11 cellular contexts compared by ENCODE assay signal in genomic region chr3:115100806-115101205, GRCh38. TPM values are rescaled to one million over a fixed set of nuclear protein-coding genes. Genes with fewer than 3 reads are reported as not detected.
DNase-seq lines count a peak whose midpoint lies in the region; ATAC-seq and TF ChIP-seq lines count a peak whose summit lies in the region.
"Had no signal": no experiment of that assay in that cellular context is flagged by ENCODE, and none has a peak within 500 bp of the region (broad histone marks: within the 10 kb centered on the region; RNA-seq: fewer than 3 reads in every experiment).

No MANE protein-coding gene starts in this region.

- H3K9me3 ChIP-seq in OCI-LY7 (ENCODE audit: low read length): no peaks in the 10 kb centered on the region
- no peaks in the 10 kb centered on the region for H3K9me3 ChIP-seq in stomach smooth muscle (ENCODE audit: control insufficient read depth in 2 of 2, low read length in 2 of 2)
- no peaks in the 10 kb centered on the region for H3K9me3 ChIP-seq in esophagus squamous epithelium

- H3K4me2 ChIP-seq in OCI-LY7 (ENCODE audit: low read length): peak overlapping the region; percentile 58

- WGBS in esophagus squamous epithelium, 2 donors: 68 to 78% methylated on average over 2 of the region's 2 CpGs

- no peaks in the 10 kb centered on the region for H3K27me3 ChIP-seq in stomach smooth muscle (ENCODE audit: control insufficient read depth in 1 of 2, insufficient read depth in 2 of 2, low read length in 2 of 2)
- no peaks in the 10 kb centered on the region for H3K27me3 ChIP-seq in esophagus squamous epithelium

- CTCF ChIA-PET in OCI-LY7 (lab: Charles Lee; ENCODE audit: unreplicated experiment): no interaction called here

- peak overlapping the region in 1 of 2 donors; percentile 67 for H3K9ac ChIP-seq in stomach smooth muscle (ENCODE audit: low read length in 2 of 2)

- H3K9me3 Mint-ChIP-seq in T-helper 2 cell treated with Interferon-gamma antibody and Interleukin-4, amounts not matched to agents 5 μg/mL and 100 μg/mL, for 36 hours: peaks cover 3% of the 10 kb centered on the region

- H3K4me3 ChIP-seq in OCI-LY7 (ENCODE audit: low read depth, low read length, poor library complexity, severe bottlenecking): peak overlapping the region; percentile 54
- peak overlapping the region; percentile 70 to 73 for H3K4me3 ChIP-seq in stomach smooth muscle (ENCODE audit: low read length in 2 of 2)
- peak overlapping the region in 2 of 4 donors; percentile 29 to 54 for H3K4me3 ChIP-seq in esophagus squamous epithelium
- H3K4me3 ChIP-seq: GM23338 had no signal

- TF ChIP-seq CTCF in OCI-LY7 (conservative IDR thresholded peaks at IDR 0.05; ENCODE audit: low read length) (no peak), esophagus squamous epithelium (IDR thresholded peaks at IDR 0.05) (no peak), GM13976 (IDR thresholded peaks at IDR 0.05; ENCODE audit: borderline replicate concordance, control extremely low read depth, extremely low read depth, insufficient read depth, missing control alignments) (no peak)

- no peaks in the 10 kb centered on the region for H3K27me3 Mint-ChIP-seq in T-helper 2 cell treated with Interferon-gamma antibody and Interleukin-4, amounts not matched to agents 5 μg/mL and 100 μg/mL, for 36 hours (ENCODE audit: low read depth)

- H3K4me1 ChIP-seq in OCI-LY7 (ENCODE audit: insufficient read depth, low read length, poor library complexity, severe bottlenecking): peaks cover 6% of the 10 kb centered on the region
- H3K4me1 ChIP-seq in stomach smooth muscle (ENCODE audit: control insufficient read depth, insufficient read depth, low read length): peaks cover 2% of the 10 kb centered on the region
- peaks cover 0 to 37% (median 13%) of the 10 kb centered on the region in 3 donors for H3K4me1 ChIP-seq in esophagus squamous epithelium

- H3K36me3 Mint-ChIP-seq in T-helper 2 cell treated with Interferon-gamma antibody and Interleukin-4, amounts not matched to agents 5 μg/mL and 100 μg/mL, for 36 hours (ENCODE audit: low read depth): peaks cover 3% of the 10 kb centered on the region

- peak overlapping the region; percentile 76; the same call in 1 of the 2 replicates for H2AFZ ChIP-seq in OCI-LY7 (ENCODE audit: low read length)

- H3K27ac ChIP-seq in OCI-LY7 (ENCODE audit: low read depth, low read length, poor library complexity, severe bottlenecking): no peak overlapping the region
- H3K27ac ChIP-seq in stomach smooth muscle (ENCODE audit: low read length): no peak overlapping the region
- H3K27ac ChIP-seq in esophagus squamous epithelium: peak overlapping the region in 1 of 4 donors; percentile 69
- H3K27ac ChIP-seq: C4-2B had no signal

- no TSS peak for BruUV-seq in OCI-LY7 (replicated peaks; lab: Mats Ljungman, UMichigan)

- H3K9me2 ChIP-seq in OCI-LY7 (ENCODE audit: insufficient read depth, low read length): no peaks in the 10 kb centered on the region

- no peaks in the 10 kb centered on the region for H3K36me3 ChIP-seq in OCI-LY7 (ENCODE audit: insufficient read depth, low read length)
- H3K36me3 ChIP-seq in stomach smooth muscle (ENCODE audit: control insufficient read depth in 2 of 2, insufficient read depth in 2 of 2, low read length in 2 of 2): peaks cover 0 to 2% of the 10 kb centered on the region in 2 donors
- peaks cover 0 to 12% (median 0%) of the 10 kb centered on the region in 3 donors for H3K36me3 ChIP-seq in esophagus squamous epithelium

- DNase-seq in T-helper 2 cell treated with Interferon-gamma antibody and Interleukin-4, amounts not matched to agents 5 μg/mL and 100 μg/mL, for 36 hours (ENCODE audit: low spot score): no peak
- no peak for DNase-seq in T-helper 2 cell
- no peak for DNase-seq in OCI-LY7 (ENCODE audit: low spot score)
- no peak for DNase-seq in left ventricle myocardium superior
- DNase-seq in esophagus squamous epithelium (lab: John Stamatoyannopoulos, UW): no peak
- DNase-seq in Ammon's horn (ENCODE audit: low spot score): no peak
- no peak for DNase-seq in GM13976 (ENCODE audit: low spot score)
- DNase-seq: NCI-H2171 had no signal

- no peak for TF ChIP-seq POLR2A in esophagus squamous epithelium (IDR thresholded peaks at IDR 0.05)

- intact Hi-C loops in OCI-LY7 (cut with micrococcal nuclease; ENCODE audit: unreplicated experiment): loop anchor here (1.0 kb wide), 1 partner anchor 46 kb away; the partner anchor contains the start of gene ZBTB20
- intact Hi-C loops in left ventricle myocardium superior (cut with micrococcal nuclease): no loop called here
- intact Hi-C loops in esophagus squamous epithelium (cut with DNase I): no loop called here

- H3K4me1 Mint-ChIP-seq in T-helper 2 cell treated with Interferon-gamma antibody and Interleukin-4, amounts not matched to agents 5 μg/mL and 100 μg/mL, for 36 hours (ENCODE audit: low read depth): peaks cover 17% of the 10 kb centered on the region

- POLR2A ChIA-PET in OCI-LY7 (lab: Charles Lee): interaction anchor here (0.7 to 1.2 kb wide), 4 partner anchors 46 to 834 kb away, joined by 3 to 4 read pairs (median 4); no protein-coding TSS in a partner anchor

- in situ Hi-C loops in GM13976 (cut with MboI; ENCODE audit: low sequenced_read_pairs, unreplicated experiment): no loop called here

- H4K20me1 ChIP-seq in OCI-LY7 (ENCODE audit: insufficient read depth, low read length): no peaks in the 10 kb centered on the region

- H3K4me3 Mint-ChIP-seq in T-helper 2 cell treated with Interferon-gamma antibody and Interleukin-4, amounts not matched to agents 5 μg/mL and 100 μg/mL, for 36 hours: peak overlapping the region; percentile 80

- no peaks in the 10 kb centered on the region for H3K79me2 ChIP-seq in OCI-LY7 (ENCODE audit: insufficient read depth, low read depth, low read length)

- peak; percentile 24 for ATAC-seq in left ventricle myocardium superior

- no peak overlapping the region for H3K27ac Mint-ChIP-seq in T-helper 2 cell treated with Interferon-gamma antibody and Interleukin-4, amounts not matched to agents 5 μg/mL and 100 μg/mL, for 36 hours

RNA-seq across cellular contexts. Expression of gene ZBTB20, which starts 46.3 kb away (rescaled TPM):
- total RNA-seq in OCI-LY7 (2014; rRNA removed; shearing (Covaris generic)): 2.7 and 5.5 TPM in 2 replicates
- 11.5 and 11.8 TPM in 2 replicates for total RNA-seq in OCI-LY7 (2022)
- total RNA-seq in left ventricle myocardium superior: 57.5 TPM
- 10 to 100 TPM in 3 of 4 donors, 1 to 10 TPM in 1; 4.1 to 41.8 (median 11.6) TPM for total RNA-seq in esophagus squamous epithelium
